ENCODE assay signal across 8 cellular contexts in the genomic region with DNA sequence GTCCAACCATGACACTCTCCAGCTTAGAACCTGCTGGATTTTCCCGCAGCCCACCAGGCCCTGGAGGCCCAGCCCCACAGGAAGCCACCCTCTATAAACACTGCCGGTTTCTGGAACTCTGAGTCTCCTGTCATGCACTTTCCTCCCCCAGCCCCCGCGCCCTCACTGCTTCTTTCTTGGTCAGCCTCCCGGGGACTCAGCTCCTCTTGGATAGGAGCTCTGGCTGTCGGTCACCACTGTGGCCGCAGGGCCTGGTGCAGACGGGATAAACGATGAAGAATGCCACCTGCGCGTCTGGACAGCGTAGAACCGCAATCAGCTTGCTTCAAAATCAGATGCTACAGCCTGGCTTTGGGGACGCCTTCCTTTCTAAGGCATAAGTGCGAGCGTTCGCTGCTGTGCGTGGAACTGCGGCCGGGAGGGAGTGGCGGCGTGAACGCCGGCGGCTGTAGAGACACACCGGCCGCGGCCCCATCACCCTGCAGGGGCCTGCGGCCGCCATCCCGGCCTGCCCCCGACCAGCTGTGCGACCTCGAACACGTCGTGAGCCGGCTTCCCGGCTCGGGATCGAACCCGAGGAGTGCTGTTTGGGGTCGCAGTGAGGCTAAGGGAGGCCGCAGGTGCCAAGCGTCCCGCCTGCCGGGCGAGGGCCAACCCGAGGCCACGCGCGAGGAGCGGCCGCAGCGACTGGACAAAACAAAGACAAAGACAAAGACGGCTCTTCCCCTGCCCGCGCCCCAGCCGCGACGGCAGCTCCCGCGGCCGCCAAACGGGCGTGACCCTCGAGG. TPM values are rescaled to one million over a fixed set of nuclear protein-coding genes. Genes with fewer than 3 reads are reported as not detected.
DNase-seq lines count a peak whose midpoint lies in the region; ATAC-seq, FAIRE-seq and TF ChIP-seq lines count a peak whose summit lies in the region.

No MANE protein-coding gene starts in this region.

- CTCF ChIA-PET in HepG2 (lab: Yijun Ruan, JAX; ENCODE audit: low intra/inter-chr PET ratio, low total read pairs) = no interaction called here

- H3K36me3 ChIP-seq in colonic mucosa (no peaks in the 10 kb centered on the region), HepG2 (replicated peaks in 1 of 2; ENCODE audit: control insufficient read depth in 1 of 2, insufficient read depth in 2 of 2, low read length in 2 of 2) (peaks cover 3 to 12% of the 10 kb centered on the region in 2 experiments; a peak in 4 of 5 replicates), suprapubic skin (no peaks in the 10 kb centered on the region)

- POLR2A ChIA-PET in HepG2 (lab: Yijun Ruan, JAX) = interaction anchor here (0.9 to 3.8 kb wide), 21 partner anchors 8 to 415 kb away, joined by 3 to 50 read pairs (median 5); partner anchors contain the start of genes SLX9 and UBE2G2

- H3K79me2 ChIP-seq in HepG2 (ENCODE audit: insufficient read depth, low read length) = peaks cover 58% of the 10 kb centered on the region

- ATAC-seq in HepG2 (peak; percentile 1; the same call in 2 of the 3 replicates), GM18861 (IDR thresholded peaks at IDR 0.05; ENCODE audit: unreplicated experiment) (no peak), HG02571 (IDR thresholded peaks at IDR 0.05; ENCODE audit: unreplicated experiment) (no peak)

- H3K27me3 ChIP-seq in colonic mucosa = no peaks in the 10 kb centered on the region
- no peaks in the 10 kb centered on the region; a peak in 1 of 5 replicates for H3K27me3 ChIP-seq in HepG2 (ENCODE audit: control insufficient read depth in 1 of 2, insufficient read depth in 2 of 2, low read length in 2 of 2)
- H3K27me3 ChIP-seq in suprapubic skin = no peaks in the 10 kb centered on the region

- DNase-seq in activated CD4-positive, alpha-beta T cell treated with anti-CD3 and anti-CD28 coated beads, Interleukin-2, amount 50 U/mL, for 1 hour = peak; percentile 20
- DNase-seq in activated CD4-positive, alpha-beta T cell treated with anti-CD3 and anti-CD28 coated beads for 48 hours = no peak
- peak; percentile 68 for DNase-seq in OCI-M1 (lab: John Stamatoyannopoulos, UW)
- peak; percentile 51 for DNase-seq in colonic mucosa
- no peak for DNase-seq in HepG2 (ENCODE audit: low spot score)
- DNase-seq in suprapubic skin (ENCODE audit: low spot score in 2 of 2) = peak in 1 of 2 donors; percentile 76

- peak overlapping the region; percentile 93 for H3K27ac ChIP-seq in colonic mucosa
- peak overlapping the region; percentile 72 for H3K27ac ChIP-seq in HepG2 (ENCODE audit: extremely low read length, insufficient read depth, low read length)
- peak overlapping the region; percentile 92 for H3K27ac ChIP-seq in suprapubic skin

- TF ChIP-seq CTCF in colonic mucosa (IDR thresholded peaks at IDR 0.05) (no peak), HepG2 (CRISPR knock-in tag; IDR thresholded peaks at IDR 0.05) (no peak), suprapubic skin (IDR thresholded peaks at IDR 0.05) (no peak)

- H3K9ac ChIP-seq in colonic mucosa (ENCODE audit: low read depth in 2 of 2, low read length in 2 of 2) (peak overlapping the region; percentile 85 to 94), HepG2 (ENCODE audit: insufficient read depth, low read depth, low read length) (peak overlapping the region; percentile 94)

- H3K9me3 ChIP-seq in colonic mucosa (no peaks in the 10 kb centered on the region), HepG2 (ENCODE audit: low read length) (no peaks in the 10 kb centered on the region), suprapubic skin (no peaks in the 10 kb centered on the region)

- H3K4me3 ChIP-seq in colonic mucosa = peak overlapping the region; percentile 80
- peak overlapping the region; percentile 71 to 94 (median 82) for H3K4me3 ChIP-seq in HepG2 (replicated peaks in 1 of 3; ENCODE audit: insufficient read depth in 1 of 3, low read depth in 2 of 3, low read length in 3 of 3)
- peak overlapping the region; percentile 87 for H3K4me3 ChIP-seq in suprapubic skin

- WGBS in HepG2 (ENCODE audit: low lambda C conversion rate) = 0% methylated on average over 17 of the region's 66 CpGs
- WGBS in suprapubic skin = 0% methylated on average over 21 of the region's 66 CpGs

- no peaks in the 10 kb centered on the region for H3K4me1 ChIP-seq in colonic mucosa
- H3K4me1 ChIP-seq in HepG2 (ENCODE audit: insufficient read depth, low read length) = peaks cover 74% of the 10 kb centered on the region
- H3K4me1 ChIP-seq in suprapubic skin = peaks cover 71% of the 10 kb centered on the region

- H4K20me1 ChIP-seq in HepG2 (ENCODE audit: insufficient read depth, low read length) = peaks cover 48% of the 10 kb centered on the region

- TF ChIP-seq POLR2A in HepG2 (IDR thresholded peaks at IDR 0.05; ENCODE audit: insufficient read depth in 1 of 2, low read depth in 2 of 2, low read length in 2 of 2) (no peak), suprapubic skin (IDR thresholded peaks at IDR 0.05) (no peak)

- TF ChIP-seq EP300 in HepG2 (IDR thresholded peaks at IDR 0.05; ENCODE audit: low read depth in 2 of 2, low read length in 2 of 2) (no peak), HepG2 (CRISPR knock-in tag; IDR thresholded peaks at IDR 0.05; ENCODE audit: borderline replicate concordance) (no peak), suprapubic skin (IDR thresholded peaks at IDR 0.05) (no peak)

- in situ Hi-C loops in HepG2 (cut with HindIII; ENCODE audit: extremely low pct_ligation_motif_present, low pct_unique_long_range_greater_than_20kb) = no loop called here

- peak overlapping the region; percentile 95 for H3K4me2 ChIP-seq in HepG2 (ENCODE audit: low read depth, low read length)

- no peak for TF ChIP-seq RAD21 in HepG2 (CRISPR knock-in tag; IDR thresholded peaks at IDR 0.05)

- intact Hi-C loops in colonic mucosa (cut with DNase I) = no loop called here
- intact Hi-C loops in HepG2 (cut with micrococcal nuclease; ENCODE audit: unreplicated experiment) = loop anchor here (2.0 to 5.0 kb wide), 2 partner anchors 26 to 70 kb away; partner anchors contain the start of gene UBE2G2

- no peak overlapping the region for H2AFZ ChIP-seq in HepG2 (ENCODE audit: low read length)

- BruUV-seq in HepG2 (replicated peaks; lab: Mats Ljungman, UMichigan) = no TSS peak

- no peak for FAIRE-seq in HepG2 (lab: Jason Lieb, UNC)

RNA-seq across cellular contexts. Expression of gene PTTG1IP, which starts 0.7 kb away (rescaled TPM):
- 100 to 1,000 TPM; 218 to 414 TPM for total RNA-seq in colonic mucosa
- total RNA-seq in HepG2 (2016; rRNA removed; fragmentation: Illumina TruSeq; extraction: Trizol) = 89.4 and 161 TPM in 2 replicates
- 42.7 and 52.7 TPM in 2 replicates for total RNA-seq in HepG2 (2016; cell fraction: cytosol; rRNA removed; fragmentation: Illumina TruSeq; extraction: Trizol; ENCODE audit: low read depth)
- 93.0 and 159 TPM in 2 replicates for total RNA-seq in HepG2 (2016; cell fraction: insoluble cytoplasmic fraction; rRNA removed; fragmentation: Illumina TruSeq; extraction: Trizol)
- 72.6 and 73.1 TPM in 2 replicates for total RNA-seq in HepG2 (2016; cell fraction: membrane; rRNA removed; fragmentation: Illumina TruSeq; extraction: Trizol)
- 137 and 161 TPM in 2 replicates for total RNA-seq in HepG2 (2016; cell fraction: nucleus; rRNA removed; fragmentation: Illumina TruSeq; extraction: Trizol)
- 700 and 734 TPM in 2 replicates for polyA plus RNA-seq in HepG2 (2011; rRNA removed)
- polyA plus RNA-seq in HepG2 (2011; cell fraction: cytosol; rRNA removed) = 548 and 662 TPM in 2 replicates
- polyA plus RNA-seq in HepG2 (2011; cell fraction: nucleus; rRNA removed) = 529 and 555 TPM in 2 replicates
- 435 and 453 TPM in 2 replicates for polyA plus RNA-seq in HepG2 (2012)
- 22.2 and 24.3 TPM in 2 replicates for polyA plus RNA-seq in HepG2 (2016; cell fraction: cytosol; fragmentation: Illumina TruSeq; extraction: Trizol; ENCODE audit: low read depth)
- polyA plus RNA-seq in HepG2 (2016; cell fraction: insoluble cytoplasmic fraction; fragmentation: Illumina TruSeq; extraction: Trizol; ENCODE audit: low read depth) = 90.0 and 95.3 TPM in 2 replicates
- 47.9 and 49.9 TPM in 2 replicates for polyA plus RNA-seq in HepG2 (2016; cell fraction: membrane; fragmentation: Illumina TruSeq; extraction: Trizol; ENCODE audit: low read depth)
- polyA plus RNA-seq in HepG2 (2016; cell fraction: nucleus; fragmentation: Illumina TruSeq; extraction: Trizol; ENCODE audit: insufficient read depth, low read depth) = 267 and 281 TPM in 2 replicates
- 110 and 581 TPM in 2 replicates for polyA minus RNA-seq in HepG2 (2011; rRNA and poly(A)+ RNA removed; ENCODE audit: low replicate concordance)
- polyA minus RNA-seq in HepG2 (2011; cell fraction: cytosol; rRNA and poly(A)+ RNA removed) = 491 and 595 TPM in 2 replicates
- 203 and 242 TPM in 2 replicates for polyA minus RNA-seq in HepG2 (2011; cell fraction: nucleus; rRNA and poly(A)+ RNA removed)
- 100 to 1,000 TPM; 114 to 172 (median 143) TPM for total RNA-seq in suprapubic skin

RNA-seq across cellular contexts. Expression of gene ITGB2, which starts 47.9 kb away (rescaled TPM):
- total RNA-seq in colonic mucosa (10 to 100 TPM; 13.1 to 27.1 TPM), HepG2 (2016; rRNA removed; fragmentation: Illumina TruSeq; extraction: Trizol) (1.6 and 4.2 TPM in 2 replicates), suprapubic skin (10 to 100 TPM; 11.2 to 18.8 (median 15.3) TPM)
- 0.71 and 0.91 TPM in 2 replicates for total RNA-seq in HepG2 (2016; cell fraction: cytosol; rRNA removed; fragmentation: Illumina TruSeq; extraction: Trizol; ENCODE audit: low read depth)
- 2.3 and 3.5 TPM in 2 replicates for total RNA-seq in HepG2 (2016; cell fraction: insoluble cytoplasmic fraction; rRNA removed; fragmentation: Illumina TruSeq; extraction: Trizol)
- 1.2 and 1.9 TPM in 2 replicates for total RNA-seq in HepG2 (2016; cell fraction: membrane; rRNA removed; fragmentation: Illumina TruSeq; extraction: Trizol)
- 6.5 and 6.6 TPM in 2 replicates for total RNA-seq in HepG2 (2016; cell fraction: nucleus; rRNA removed; fragmentation: Illumina TruSeq; extraction: Trizol)
- polyA plus RNA-seq in HepG2 (2011; rRNA removed) = 18.0 and 26.4 TPM in 2 replicates
- polyA plus RNA-seq in HepG2 (2011; cell fraction: cytosol; rRNA removed) = 22.3 and 25.2 TPM in 2 replicates
- 63.6 and 64.3 TPM in 2 replicates for polyA plus RNA-seq in HepG2 (2011; cell fraction: nucleus; rRNA removed)
- 28.1 and 37.9 TPM in 2 replicates for polyA plus RNA-seq in HepG2 (2012)
- 0.53 and 1.0 TPM in 2 replicates for polyA plus RNA-seq in HepG2 (2016; cell fraction: cytosol; fragmentation: Illumina TruSeq; extraction: Trizol; ENCODE audit: low read depth)
- 2.2 and 2.5 TPM in 2 replicates for polyA plus RNA-seq in HepG2 (2016; cell fraction: insoluble cytoplasmic fraction; fragmentation: Illumina TruSeq; extraction: Trizol; ENCODE audit: low read depth)
- polyA plus RNA-seq in HepG2 (2016; cell fraction: membrane; fragmentation: Illumina TruSeq; extraction: Trizol; ENCODE audit: low read depth) = 1.3 and 1.5 TPM in 2 replicates
- 5.9 and 7.0 TPM in 2 replicates for polyA plus RNA-seq in HepG2 (2016; cell fraction: nucleus; fragmentation: Illumina TruSeq; extraction: Trizol; ENCODE audit: insufficient read depth, low read depth)
- 1.4 and 26.8 TPM in 2 replicates for polyA minus RNA-seq in HepG2 (2011; rRNA and poly(A)+ RNA removed; ENCODE audit: low replicate concordance)
- 11.9 and 12.6 TPM in 2 replicates for polyA minus RNA-seq in HepG2 (2011; cell fraction: cytosol; rRNA and poly(A)+ RNA removed)
- polyA minus RNA-seq in HepG2 (2011; cell fraction: nucleus; rRNA and poly(A)+ RNA removed) = 10.0 and 14.7 TPM in 2 replicates

RNA-seq across cellular contexts. Expression of gene SUMO3, which starts 54.9 kb away (rescaled TPM):
- total RNA-seq in colonic mucosa (10 to 100 TPM; 81.3 to 82.8 TPM), HepG2 (2016; rRNA removed; fragmentation: Illumina TruSeq; extraction: Trizol) (92.4 and 111 TPM in 2 replicates), suprapubic skin (10 to 100 TPM; 30.5 to 38.3 (median 35.9) TPM)
- 75.4 and 89.7 TPM in 2 replicates for total RNA-seq in HepG2 (2016; cell fraction: cytosol; rRNA removed; fragmentation: Illumina TruSeq; extraction: Trizol; ENCODE audit: low read depth)
- 95.7 and 103 TPM in 2 replicates for total RNA-seq in HepG2 (2016; cell fraction: insoluble cytoplasmic fraction; rRNA removed; fragmentation: Illumina TruSeq; extraction: Trizol)
- total RNA-seq in HepG2 (2016; cell fraction: membrane; rRNA removed; fragmentation: Illumina TruSeq; extraction: Trizol) = 169 and 187 TPM in 2 replicates
- 37.2 and 43.4 TPM in 2 replicates for total RNA-seq in HepG2 (2016; cell fraction: nucleus; rRNA removed; fragmentation: Illumina TruSeq; extraction: Trizol)
- polyA plus RNA-seq in HepG2 (2011; rRNA removed) = 46.6 and 51.4 TPM in 2 replicates
- polyA plus RNA-seq in HepG2 (2011; cell fraction: cytosol; rRNA removed) = 69.8 and 78.7 TPM in 2 replicates
- 23.1 and 24.9 TPM in 2 replicates for polyA plus RNA-seq in HepG2 (2011; cell fraction: nucleus; rRNA removed)
- 80.3 and 83.9 TPM in 2 replicates for polyA plus RNA-seq in HepG2 (2012)
- polyA plus RNA-seq in HepG2 (2016; cell fraction: cytosol; fragmentation: Illumina TruSeq; extraction: Trizol; ENCODE audit: low read depth) = 129 and 158 TPM in 2 replicates
- polyA plus RNA-seq in HepG2 (2016; cell fraction: insoluble cytoplasmic fraction; fragmentation: Illumina TruSeq; extraction: Trizol; ENCODE audit: low read depth) = 154 and 159 TPM in 2 replicates
- polyA plus RNA-seq in HepG2 (2016; cell fraction: membrane; fragmentation: Illumina TruSeq; extraction: Trizol; ENCODE audit: low read depth) = 228 and 251 TPM in 2 replicates
- polyA plus RNA-seq in HepG2 (2016; cell fraction: nucleus; fragmentation: Illumina TruSeq; extraction: Trizol; ENCODE audit: insufficient read depth, low read depth) = 69.6 and 74.5 TPM in 2 replicates
- 52.3 and 76.3 TPM in 2 replicates for polyA minus RNA-seq in HepG2 (2011; rRNA and poly(A)+ RNA removed; ENCODE audit: low replicate concordance)
- 36.4 and 40.4 TPM in 2 replicates for polyA minus RNA-seq in HepG2 (2011; cell fraction: cytosol; rRNA and poly(A)+ RNA removed)
- 19.8 and 23.2 TPM in 2 replicates for polyA minus RNA-seq in HepG2 (2011; cell fraction: nucleus; rRNA and poly(A)+ RNA removed)

Comparison
In these comparisons a context has a peak if more than half of its experiments do, and no peak if none do; other contexts are left out.
1. DNase-seq: peak in activated CD4-positive, alpha-beta T cell treated with anti-CD3 and anti-CD28 coated beads, Interleukin-2, amount 50 U/mL, for 1 hour (single experiment), OCI-M1 (single experiment) and colonic mucosa (single experiment); none in activated CD4-positive, alpha-beta T cell treated with anti-CD3 and anti-CD28 coated beads for 48 hours (single experiment) and HepG2 (single experiment).
2. Peak in every context shown above with its lines, with median percentiles within 50 percentile points of each other: H3K27ac ChIP-seq and H3K4me3 ChIP-seq.